22 cellular contexts compared by ENCODE assay signal in the genomic region with DNA sequence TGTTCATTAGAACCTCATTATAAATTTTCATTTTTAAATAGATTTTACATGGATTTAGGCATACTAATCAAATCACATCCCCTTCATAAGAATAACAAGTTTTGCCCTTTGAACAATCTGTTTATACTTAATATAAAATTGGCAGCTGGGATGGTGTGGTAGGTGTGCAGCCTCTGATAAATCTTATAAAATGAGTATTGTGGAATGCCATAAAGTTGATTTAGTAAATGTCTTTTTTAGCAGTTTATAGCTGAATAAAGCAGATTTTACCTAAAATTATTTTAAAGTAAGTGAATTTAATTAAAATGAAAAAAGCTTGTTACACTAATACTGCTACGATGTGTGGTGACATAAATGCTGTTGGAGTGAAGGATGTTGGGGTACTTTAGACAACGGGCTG.
"Had no signal": no experiment of that assay in that cellular context is flagged by ENCODE, and none has a peak within 500 bp of the region (broad histone marks: within the 10 kb centered on the region; RNA-seq: fewer than 3 reads in every experiment).

No MANE protein-coding gene starts in this region.

- H3K27me3 Mint-ChIP-seq: T-cell had no signal

- H3K27ac Mint-ChIP-seq: T-cell had no signal

- DNase-seq: Karpas-422, KG1, MM.1S, NCI-H1092 treated with DMSO at 0.1 percent for 48 hours, NCI-H1436, NCI-H187, NCI-H2029, NCI-H2081 treated with DMSO at 0.1 percent for 48 hours, NCI-H2171, NCI-H226, NCI-H446, NCI-H510A, NCI-H524 treated with DMSO at 0.1 percent for 48 hours, NCI-H69, NCI-H774, SHP77, SK-N-SH, SW 1271, T-cell had no signal

- H3K4me3 Mint-ChIP-seq: T-cell had no signal

- FAIRE-seq: HTR-8/SVneo had no signal

- H3K9me3 Mint-ChIP-seq: T-cell had no signal

- H3K27ac ChIP-seq: HL-60, RWPE1 had no signal

- H3K4me2 ChIP-seq: SK-N-SH had no signal

- H3K9me3 ChIP-seq: SK-N-SH had no signal

- ATAC-seq: T-cell had no signal

- H3K9ac ChIP-seq: SK-N-SH had no signal
